13 cellular contexts compared by ENCODE assay signal in the genomic region with DNA sequence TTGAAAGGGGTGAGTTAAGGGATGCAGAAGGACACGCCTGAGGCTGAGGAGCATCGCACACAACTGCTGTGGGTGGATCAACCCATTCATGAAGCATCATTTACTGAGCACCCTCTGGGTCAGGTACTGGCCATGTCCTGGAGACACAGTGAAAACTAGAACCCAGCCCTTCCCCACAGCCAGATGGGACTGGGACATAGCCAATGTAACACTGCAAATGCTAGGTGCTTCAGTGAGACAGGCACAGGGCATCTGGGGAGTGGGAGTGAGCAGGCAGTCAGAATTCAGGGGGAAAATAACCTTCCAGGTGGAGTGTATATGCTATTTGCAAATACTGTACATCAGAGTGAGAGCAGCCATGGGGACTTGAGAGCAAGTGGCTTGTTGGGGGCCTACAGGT.
A peak's percentile ranks its signal among the peaks of the same experiment; 100 is the strongest.
DNase-seq lines count a peak whose midpoint lies in the region; ATAC-seq, FAIRE-seq and TF ChIP-seq lines count a peak whose summit lies in the region.
"Had no signal": no experiment of that assay in that cellular context is flagged by ENCODE, and none has a peak within 500 bp of the region (broad histone marks: within the 10 kb centered on the region; RNA-seq: fewer than 3 reads in every experiment).

No MANE protein-coding gene starts in this region.

- peak; percentile 25 for DNase-seq in DMS53 (lab: John Stamatoyannopoulos, UW)
- no peak for DNase-seq in DMS53 treated with DMSO at 0.1 percent for 48 hours (lab: John Stamatoyannopoulos, UW; ENCODE audit: unreplicated experiment)
- no peak for DNase-seq in GM12891 (ENCODE audit: insufficient read length, low spot score)
- DNase-seq in naive B cell, result no peak
- no peak for DNase-seq in stimulated activated CD4-positive, alpha-beta T cell treated with anti-CD3 and anti-CD28 coated beads, Interleukin-4, amount 100 ng/mL, for 1 hour
- DNase-seq: CD4-positive, CD25-positive, alpha-beta regulatory T cell; DMS79; GOT3; H9 had no signal

- peaks cover 0 to 5% (median 2%) of the 10 kb centered on the region in 7 donors for H3K9me3 Mint-ChIP-seq in naive B cell
- peaks cover 6% of the 10 kb centered on the region for H3K9me3 Mint-ChIP-seq in stimulated activated memory B cell treated with anti-CD40 and anti-IgM and Interleukin-4, amounts not matched to agents 10 μg/mL and 1 μg/mL and 100 μg/mL, for 72 hours

- H3K36me3 Mint-ChIP-seq in naive B cell, result peaks cover 11 to 23% of the 10 kb centered on the region in 2 donors
- H3K36me3 Mint-ChIP-seq in stimulated activated memory B cell treated with anti-CD40 and anti-IgM and Interleukin-4, amounts not matched to agents 10 μg/mL and 1 μg/mL and 100 μg/mL, for 72 hours, result peaks cover 39% of the 10 kb centered on the region
- H3K36me3 Mint-ChIP-seq: CD4-positive, CD25-positive, alpha-beta regulatory T cell had no signal

- ATAC-seq in naive B cell (ENCODE audit: low read depth in 2 of 2) (no peak), HG02885 (IDR thresholded peaks at IDR 0.05; ENCODE audit: poor library complexity, unreplicated experiment) (no peak), HG03280 (IDR thresholded peaks at IDR 0.05; ENCODE audit: unreplicated experiment) (no peak)
- no peak for ATAC-seq in stimulated activated memory B cell treated with anti-CD40 and anti-IgM and Interleukin-4, amounts not matched to agents 10 μg/mL and 1 μg/mL and 100 μg/mL, for 72 hours
- ATAC-seq: GM12878 had no signal

- peak; percentile 13 for FAIRE-seq in GM12891 (lab: Jason Lieb, UNC)
- FAIRE-seq: GM12878 had no signal

- peaks cover 26 to 38% (median 30%) of the 10 kb centered on the region in 3 donors for H3K4me1 Mint-ChIP-seq in naive B cell
- H3K4me1 Mint-ChIP-seq in stimulated activated memory B cell treated with anti-CD40 and anti-IgM and Interleukin-4, amounts not matched to agents 10 μg/mL and 1 μg/mL and 100 μg/mL, for 72 hours, result peaks cover 49% of the 10 kb centered on the region
- H3K4me1 Mint-ChIP-seq: H9 had no signal

- H3K27me3 Mint-ChIP-seq in naive B cell, result no peaks in the 10 kb centered on the region
- H3K27me3 Mint-ChIP-seq in stimulated activated memory B cell treated with anti-CD40 and anti-IgM and Interleukin-4, amounts not matched to agents 10 μg/mL and 1 μg/mL and 100 μg/mL, for 72 hours, result no peaks in the 10 kb centered on the region
- H3K27me3 Mint-ChIP-seq: CD4-positive, CD25-positive, alpha-beta regulatory T cell had no signal

- H3K27ac Mint-ChIP-seq in naive B cell, result peak overlapping the region in 4 of 6 donors; percentile 69 to 90 (median 74)
- no peak overlapping the region for H3K27ac Mint-ChIP-seq in stimulated activated memory B cell treated with anti-CD40 and anti-IgM and Interleukin-4, amounts not matched to agents 10 μg/mL and 1 μg/mL and 100 μg/mL, for 72 hours
- H3K27ac Mint-ChIP-seq: H9 had no signal

- no peak overlapping the region for H3K4me3 Mint-ChIP-seq in naive B cell
- peak overlapping the region; percentile 15 for H3K4me3 Mint-ChIP-seq in stimulated activated memory B cell treated with anti-CD40 and anti-IgM and Interleukin-4, amounts not matched to agents 10 μg/mL and 1 μg/mL and 100 μg/mL, for 72 hours
- H3K4me3 Mint-ChIP-seq: CD4-positive, CD25-positive, alpha-beta regulatory T cell; H9 had no signal

- no peak for TF ChIP-seq POLR2A in GM12891 (IDR thresholded peaks at IDR 0.05; ENCODE audit: low read depth, low read length)

TF ChIP-seq in GM12891, 5 proteins besides CTCF, POLR2A, EP300 and RAD21:
- TF ChIP-seq TAF1 (IDR thresholded peaks at IDR 0.05; ENCODE audit: low read depth, low read length) (no peak), POLR2AphosphoS5 (IDR thresholded peaks at IDR 0.05; ENCODE audit: low read depth, low read length) (no peak), SPI1 (IDR thresholded peaks at IDR 0.05; ENCODE audit: low read depth, low read length) (no peak), PAX5 (IDR thresholded peaks at IDR 0.05; ENCODE audit: insufficient read depth, low read length, severe bottlenecking) (no peak), POU2F2 (IDR thresholded peaks at IDR 0.05; ENCODE audit: low read depth, low read length) (no peak)
